Comparison of ENCODE assay signal across 10 cellular contexts in the genomic region with DNA sequence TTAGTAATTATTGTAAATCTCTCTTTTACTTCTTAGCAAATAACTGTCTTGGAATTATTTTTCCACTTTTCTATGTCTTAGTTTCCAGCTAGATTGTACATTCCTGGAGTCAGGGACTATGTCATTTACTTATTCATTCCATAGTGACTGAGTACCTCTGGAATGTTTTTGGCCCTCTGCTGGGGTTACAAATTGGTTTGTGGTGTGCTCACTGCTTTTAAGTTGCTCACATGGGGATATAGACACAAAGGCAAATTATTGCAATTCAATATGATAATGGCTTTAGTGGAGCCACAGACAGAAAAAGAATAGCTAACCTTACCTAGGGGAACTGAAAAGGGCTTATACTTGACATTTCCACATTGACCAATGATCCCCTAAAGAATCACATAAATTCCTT.
DNase-seq lines count a peak whose midpoint lies in the region; ATAC-seq, FAIRE-seq and TF ChIP-seq lines count a peak whose summit lies in the region.
"Had no signal": no experiment of that assay in that cellular context is flagged by ENCODE, and none has a peak within 500 bp of the region (broad histone marks: within the 10 kb centered on the region; RNA-seq: fewer than 3 reads in every experiment).

No MANE protein-coding gene starts in this region.

- H3K4me2 ChIP-seq in HepG2 (ENCODE audit: low read depth, low read length) = no peak overlapping the region

- FAIRE-seq in HTR-8/SVneo (lab: Jason Lieb, UNC) (no peak), HepG2 (lab: Jason Lieb, UNC) (no peak)

- no peaks in the 10 kb centered on the region for H3K79me2 ChIP-seq in HepG2 (ENCODE audit: insufficient read depth, low read length)

- no peaks in the 10 kb centered on the region for H3K4me1 ChIP-seq in HepG2 (ENCODE audit: insufficient read depth, low read length)

- intact Hi-C loops in HepG2 (cut with micrococcal nuclease; ENCODE audit: unreplicated experiment) = no loop called here

- H3K27ac ChIP-seq in brain microvascular endothelial cell = peak overlapping the region; percentile 42
- H3K27ac ChIP-seq in HepG2 (ENCODE audit: extremely low read length, insufficient read depth, low read length) = no peak overlapping the region

- DNase-seq in AG09309 (ENCODE audit: low read depth) = peak; percentile 84
- peak; percentile 62 for DNase-seq in HTR-8/SVneo (ENCODE audit: insufficient read length, low spot score)
- DNase-seq in brain microvascular endothelial cell = peak; percentile 88
- peak; percentile 7 for DNase-seq in HepG2 (ENCODE audit: low spot score)
- DNase-seq in GF-D8 (lab: John Stamatoyannopoulos, UW) = no peak
- DNase-seq in anterior cingulate cortex (lab: John Stamatoyannopoulos, UW) = no peak
- DNase-seq in activated CD8-positive, alpha-beta memory T cell treated with anti-CD3 and anti-CD28 coated beads for 24 hours = no peak
- DNase-seq: caudate nucleus had no signal

- POLR2A ChIA-PET in HepG2 (lab: Yijun Ruan, JAX) = no interaction called here

- H3K9me3 ChIP-seq in HepG2 (ENCODE audit: low read length) = no peaks in the 10 kb centered on the region

- TF ChIP-seq CTCF in AG09309 (IDR thresholded peaks at IDR 0.05; ENCODE audit: control insufficient read depth, insufficient read depth, low read depth, low read length, missing control alignments) (peak; percentile 13), brain microvascular endothelial cell (IDR thresholded peaks at IDR 0.05; ENCODE audit: low read depth, low read length, missing control alignments) (no peak), HepG2 (CRISPR knock-in tag; IDR thresholded peaks at IDR 0.05) (no peak)

- TF ChIP-seq POLR2A in HepG2 (IDR thresholded peaks at IDR 0.05; ENCODE audit: insufficient read depth in 1 of 2, low read depth in 2 of 2, low read length in 2 of 2) = no peak

- CTCF ChIA-PET in HepG2 (lab: Yijun Ruan, JAX; ENCODE audit: low intra/inter-chr PET ratio, low total read pairs) = no interaction called here

- BruUV-seq in HepG2 (replicated peaks; lab: Mats Ljungman, UMichigan) = no TSS peak

- ATAC-seq in HepG2 (no peak), HG03565 (IDR thresholded peaks at IDR 0.05; ENCODE audit: unreplicated experiment) (no peak)
- ATAC-seq: natural killer cell treated with Interleukin-12 subunit alpha and Interleukin-12 subunit beta and Interleukin-15 and Interleukin-18, amount 100 ng/mL, for 72 hours had no signal

- in situ Hi-C loops in brain microvascular endothelial cell (cut with HindIII; ENCODE audit: low pct_ligation_motif_present, low sequenced_read_pairs) (no loop called here), HepG2 (cut with HindIII; ENCODE audit: extremely low pct_ligation_motif_present, low pct_unique_long_range_greater_than_20kb) (no loop called here)

- H3K36me3 ChIP-seq in brain microvascular endothelial cell (replicated peaks) = no peaks in the 10 kb centered on the region
- no peaks in the 10 kb centered on the region for H3K36me3 ChIP-seq in HepG2 (replicated peaks in 1 of 2; ENCODE audit: control insufficient read depth in 1 of 2, insufficient read depth in 2 of 2, low read length in 2 of 2)

- no peaks in the 10 kb centered on the region for H4K20me1 ChIP-seq in HepG2 (ENCODE audit: insufficient read depth, low read length)

- H3K27me3 ChIP-seq in brain microvascular endothelial cell (replicated peaks) (no peaks in the 10 kb centered on the region), HepG2 (ENCODE audit: control insufficient read depth in 1 of 2, insufficient read depth in 2 of 2, low read length in 2 of 2) (no peaks in the 10 kb centered on the region)

- no peak overlapping the region for H3K4me3 ChIP-seq in AG09309 (ENCODE audit: control insufficient read depth, low read depth, low read length)
- H3K4me3 ChIP-seq in brain microvascular endothelial cell (ENCODE audit: low read depth, low read length) = no peak overlapping the region
- H3K4me3 ChIP-seq in HepG2 (replicated peaks in 1 of 3; ENCODE audit: insufficient read depth in 1 of 3, low read depth in 2 of 3, low read length in 3 of 3) = no peak overlapping the region

- H2AFZ ChIP-seq in HepG2 (ENCODE audit: low read length) = no peak overlapping the region

- H3K9ac ChIP-seq in HepG2 (ENCODE audit: insufficient read depth, low read depth, low read length) = no peak overlapping the region

- TF ChIP-seq RAD21 in HepG2 (CRISPR knock-in tag; IDR thresholded peaks at IDR 0.05) = no peak

- no peak for TF ChIP-seq EP300 in HepG2 (IDR thresholded peaks at IDR 0.05; ENCODE audit: low read depth in 2 of 2, low read length in 2 of 2)
- TF ChIP-seq EP300 in HepG2 (CRISPR knock-in tag; IDR thresholded peaks at IDR 0.05; ENCODE audit: borderline replicate concordance) = no peak

TF ChIP-seq in HepG2, 621 proteins besides CTCF, POLR2A, EP300 and RAD21:
- TF ChIP-seq BCL6 (CRISPR knock-in tag; IDR thresholded peaks at IDR 0.05) (no peak), SMAD9 (CRISPR knock-in tag; IDR thresholded peaks at IDR 0.05) (no peak), ZNF367 (CRISPR knock-in tag; IDR thresholded peaks at IDR 0.05; ENCODE audit: borderline replicate concordance) (no peak), RBM22 (optimal IDR thresholded peaks at IDR 0.05; ENCODE audit: low read length) (no peak), GPN1 (CRISPR knock-in tag; IDR thresholded peaks at IDR 0.05; ENCODE audit: borderline replicate concordance) (no peak), BHLHE40 (IDR thresholded peaks at IDR 0.05; ENCODE audit: low read length) (no peak), PHF5A (CRISPR knock-in tag; IDR thresholded peaks at IDR 0.05; ENCODE audit: low read depth, unreplicated experiment) (no peak), SALL2 (CRISPR knock-in tag; IDR thresholded peaks at IDR 0.05) (no peak), ZNF207 (IDR thresholded peaks at IDR 0.05; ENCODE audit: borderline replicate concordance) (no peak), NR2F6 (IDR thresholded peaks at IDR 0.05) (no peak), NR2F6 (CRISPR knock-in tag; IDR thresholded peaks at IDR 0.05) (no peak), PRPF4 (IDR thresholded peaks at IDR 0.05; ENCODE audit: low read depth, low read length, poor library complexity, severe bottlenecking) (no peak)
- TF ChIP-seq, protein P1, sequence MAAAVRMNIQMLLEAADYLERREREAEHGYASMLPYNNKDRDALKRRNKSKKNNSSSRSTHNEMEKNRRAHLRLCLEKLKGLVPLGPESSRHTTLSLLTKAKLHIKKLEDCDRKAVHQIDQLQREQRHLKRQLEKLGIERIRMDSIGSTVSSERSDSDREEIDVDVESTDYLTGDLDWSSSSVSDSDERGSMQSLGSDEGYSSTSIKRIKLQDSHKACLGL (CRISPR knock-in tag; IDR thresholded peaks at IDR 0.05) = no peak
- TF ChIP-seq, protein P2, sequence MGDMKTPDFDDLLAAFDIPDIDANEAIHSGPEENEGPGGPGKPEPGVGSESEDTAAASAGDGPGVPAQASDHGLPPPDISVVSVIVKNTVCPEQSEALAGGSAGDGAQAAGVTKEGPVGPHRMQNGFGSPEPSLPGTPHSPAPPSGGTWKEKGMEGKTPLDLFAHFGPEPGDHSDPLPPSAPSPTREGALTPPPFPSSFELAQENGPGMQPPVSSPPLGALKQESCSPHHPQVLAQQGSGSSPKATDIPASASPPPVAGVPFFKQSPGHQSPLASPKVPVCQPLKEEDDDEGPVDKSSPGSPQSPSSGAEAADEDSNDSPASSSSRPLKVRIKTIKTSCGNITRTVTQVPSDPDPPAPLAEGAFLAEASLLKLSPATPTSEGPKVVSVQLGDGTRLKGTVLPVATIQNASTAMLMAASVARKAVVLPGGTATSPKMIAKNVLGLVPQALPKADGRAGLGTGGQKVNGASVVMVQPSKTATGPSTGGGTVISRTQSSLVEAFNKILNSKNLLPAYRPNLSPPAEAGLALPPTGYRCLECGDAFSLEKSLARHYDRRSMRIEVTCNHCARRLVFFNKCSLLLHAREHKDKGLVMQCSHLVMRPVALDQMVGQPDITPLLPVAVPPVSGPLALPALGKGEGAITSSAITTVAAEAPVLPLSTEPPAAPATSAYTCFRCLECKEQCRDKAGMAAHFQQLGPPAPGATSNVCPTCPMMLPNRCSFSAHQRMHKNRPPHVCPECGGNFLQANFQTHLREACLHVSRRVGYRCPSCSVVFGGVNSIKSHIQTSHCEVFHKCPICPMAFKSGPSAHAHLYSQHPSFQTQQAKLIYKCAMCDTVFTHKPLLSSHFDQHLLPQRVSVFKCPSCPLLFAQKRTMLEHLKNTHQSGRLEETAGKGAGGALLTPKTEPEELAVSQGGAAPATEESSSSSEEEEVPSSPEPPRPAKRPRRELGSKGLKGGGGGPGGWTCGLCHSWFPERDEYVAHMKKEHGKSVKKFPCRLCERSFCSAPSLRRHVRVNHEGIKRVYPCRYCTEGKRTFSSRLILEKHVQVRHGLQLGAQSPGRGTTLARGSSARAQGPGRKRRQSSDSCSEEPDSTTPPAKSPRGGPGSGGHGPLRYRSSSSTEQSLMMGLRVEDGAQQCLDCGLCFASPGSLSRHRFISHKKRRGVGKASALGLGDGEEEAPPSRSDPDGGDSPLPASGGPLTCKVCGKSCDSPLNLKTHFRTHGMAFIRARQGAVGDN (CRISPR knock-in tag; IDR thresholded peaks at IDR 0.05) = no peak
- TF ChIP-seq, protein P3, sequence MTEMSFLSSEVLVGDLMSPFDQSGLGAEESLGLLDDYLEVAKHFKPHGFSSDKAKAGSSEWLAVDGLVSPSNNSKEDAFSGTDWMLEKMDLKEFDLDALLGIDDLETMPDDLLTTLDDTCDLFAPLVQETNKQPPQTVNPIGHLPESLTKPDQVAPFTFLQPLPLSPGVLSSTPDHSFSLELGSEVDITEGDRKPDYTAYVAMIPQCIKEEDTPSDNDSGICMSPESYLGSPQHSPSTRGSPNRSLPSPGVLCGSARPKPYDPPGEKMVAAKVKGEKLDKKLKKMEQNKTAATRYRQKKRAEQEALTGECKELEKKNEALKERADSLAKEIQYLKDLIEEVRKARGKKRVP (CRISPR knock-in tag; IDR thresholded peaks at IDR 0.05) = no peak
TF ChIP-seq in HepG2: peak in this region for 0.

Comparison
In these comparisons a context has a peak if more than half of its experiments do, and no peak if none do; other contexts are left out.
1. DNase-seq: peak in AG09309 (single experiment), HTR-8/SVneo (single experiment), brain microvascular endothelial cell (single experiment) and HepG2 (single experiment); none in GF-D8 (single experiment), anterior cingulate cortex (0 of 58) and activated CD8-positive, alpha-beta memory T cell treated with anti-CD3 and anti-CD28 coated beads for 24 hours (single experiment).